Comparison of ENCODE assay signal across 13 cellular contexts in genomic region chr14:105577339-105577861, GRCh38. TPM values are rescaled to one million over a fixed set of nuclear protein-coding genes. Genes with fewer than 3 reads are reported as not detected.
DNase-seq lines count a peak whose midpoint lies in the region; ATAC-seq, FAIRE-seq and TF ChIP-seq lines count a peak whose summit lies in the region.
"Had no signal": no experiment of that assay in that cellular context is flagged by ENCODE, and none has a peak within 500 bp of the region (broad histone marks: within the 10 kb centered on the region; RNA-seq: fewer than 3 reads in every experiment).

No MANE protein-coding gene starts in this region.

- no peak overlapping the region for H3K4me3 Mint-ChIP-seq in Calu3 (ENCODE audit: low read depth, unreplicated experiment)

- no peak for TF ChIP-seq CTCF in Calu3 (IDR thresholded peaks at IDR 0.05; ENCODE audit: unreplicated experiment)
- TF ChIP-seq CTCF in SU-DHL-6 (IDR thresholded peaks at IDR 0.05; ENCODE audit: insufficient read depth, low read length, poor library complexity, severe bottlenecking): no peak
- TF ChIP-seq CTCF in HepG2 (CRISPR knock-in tag; IDR thresholded peaks at IDR 0.05): no peak

- WGBS in HepG2 (ENCODE audit: low lambda C conversion rate): 29% methylated on average over 13 of the region's 14 CpGs

- TF ChIP-seq EP300 in HepG2 (IDR thresholded peaks at IDR 0.05; ENCODE audit: low read depth in 2 of 2, low read length in 2 of 2) (no peak), HepG2 (CRISPR knock-in tag; IDR thresholded peaks at IDR 0.05; ENCODE audit: borderline replicate concordance) (no peak)

- intact Hi-C loops in Calu3 (cut with micrococcal nuclease; ENCODE audit: unreplicated experiment): no loop called here
- intact Hi-C loops in HepG2 (cut with micrococcal nuclease; ENCODE audit: unreplicated experiment): no loop called here

- H3K9ac ChIP-seq in SU-DHL-6 (ENCODE audit: low read length) (peak overlapping the region; percentile 77), HepG2 (ENCODE audit: insufficient read depth, low read depth, low read length) (no peak overlapping the region)
- H3K9ac ChIP-seq: GM23248 had no signal

- in situ Hi-C loops in HepG2 (cut with HindIII; ENCODE audit: extremely low pct_ligation_motif_present, low pct_unique_long_range_greater_than_20kb): no loop called here

- H3K27me3 Mint-ChIP-seq in Calu3 (ENCODE audit: unreplicated experiment): peaks cover 44% of the 10 kb centered on the region

- no peak for TF ChIP-seq RAD21 in HepG2 (CRISPR knock-in tag; IDR thresholded peaks at IDR 0.05)

- peak; percentile 12; the same call in 1 of the 3 replicates for ATAC-seq in HepG2
- no peak for ATAC-seq in GM19397 (IDR thresholded peaks at IDR 0.05; ENCODE audit: unreplicated experiment)
- ATAC-seq: foreskin keratinocyte had no signal

- peak overlapping the region; percentile 15 for H3K27ac Mint-ChIP-seq in Calu3 (ENCODE audit: unreplicated experiment)

- H3K4me3 ChIP-seq in SU-DHL-6 (ENCODE audit: insufficient read depth, low read length, poor library complexity, severe bottlenecking): no peak overlapping the region
- H3K4me3 ChIP-seq in HepG2 (replicated peaks in 1 of 3; ENCODE audit: insufficient read depth in 1 of 3, low read depth in 2 of 3, low read length in 3 of 3): no peak overlapping the region
- H3K4me3 ChIP-seq: GM23248 had no signal

- peaks cover 35% of the 10 kb centered on the region for H3F3A ChIP-seq in SU-DHL-6 (ENCODE audit: insufficient read depth)

- H3K36me3 ChIP-seq in SU-DHL-6 (ENCODE audit: low read length) (no peaks in the 10 kb centered on the region), HepG2 (replicated peaks in 1 of 2; ENCODE audit: control insufficient read depth in 1 of 2, insufficient read depth in 2 of 2, low read length in 2 of 2) (no peaks in the 10 kb centered on the region)

- H3K9me2 ChIP-seq in SU-DHL-6 (replicated peaks; ENCODE audit: insufficient read depth, low read length): no peaks in the 10 kb centered on the region

- no peaks in the 10 kb centered on the region for H3K9me3 ChIP-seq in SU-DHL-6 (ENCODE audit: insufficient read depth, low read length)
- no peaks in the 10 kb centered on the region for H3K9me3 ChIP-seq in HepG2 (ENCODE audit: low read length)

- no peak for DNase-seq in Calu3
- no peak for DNase-seq in HepG2 (ENCODE audit: low spot score)
- DNase-seq in anterior cingulate cortex (lab: John Stamatoyannopoulos, UW): no peak
- no peak for DNase-seq in HT-29 (ENCODE audit: low spot score)
- DNase-seq in SKM-1 treated with dmso at 0.1 percent for 144 hours (lab: John Stamatoyannopoulos, UW; ENCODE audit: unreplicated experiment): no peak
- DNase-seq: activated CD4-positive, alpha-beta T cell treated with anti-CD3 and anti-CD28 coated beads for 48 hours; central memory CD4-positive, alpha-beta T cell; foreskin keratinocyte; GM23248; NCI-H774 had no signal

- H3K27ac ChIP-seq in SU-DHL-6 (ENCODE audit: low read depth, low read length): peak overlapping the region; percentile 100
- no peak overlapping the region for H3K27ac ChIP-seq in HepG2 (ENCODE audit: extremely low read length, insufficient read depth, low read length)
- H3K27ac ChIP-seq: foreskin keratinocyte, GM23248 had no signal

- peaks cover 19% of the 10 kb centered on the region for H3K9me3 Mint-ChIP-seq in Calu3 (ENCODE audit: low read depth, unreplicated experiment)

- H2AFZ ChIP-seq in SU-DHL-6 (ENCODE audit: low read depth, low read length, severe bottlenecking): no peak overlapping the region
- H2AFZ ChIP-seq in HepG2 (ENCODE audit: low read length): no peak overlapping the region
- H2AFZ ChIP-seq: GM23248 had no signal

- H3K4me2 ChIP-seq in SU-DHL-6 (ENCODE audit: low read depth, low read length, poor library complexity, severe bottlenecking): peak overlapping the region; percentile 64
- H3K4me2 ChIP-seq in HepG2 (ENCODE audit: low read depth, low read length): no peak overlapping the region

- no peak for FAIRE-seq in HepG2 (lab: Jason Lieb, UNC)

- H3K27me3 ChIP-seq in SU-DHL-6 (ENCODE audit: low read length): no peaks in the 10 kb centered on the region
- no peaks in the 10 kb centered on the region; a peak in 1 of 5 replicates for H3K27me3 ChIP-seq in HepG2 (ENCODE audit: control insufficient read depth in 1 of 2, insufficient read depth in 2 of 2, low read length in 2 of 2)
- H3K27me3 ChIP-seq: foreskin keratinocyte had no signal

- BruUV-seq in Calu3 (replicated peaks; lab: Mats Ljungman, UMichigan): no TSS peak
- no TSS peak for BruUV-seq in HepG2 (replicated peaks; lab: Mats Ljungman, UMichigan)

- POLR2A ChIA-PET in HepG2 (lab: Yijun Ruan, JAX): no interaction called here

- no peaks in the 10 kb centered on the region for H3K36me3 Mint-ChIP-seq in Calu3 (ENCODE audit: insufficient read depth, unreplicated experiment)

- TF ChIP-seq POLR2A in GM19099 (IDR thresholded peaks at IDR 0.05; ENCODE audit: extremely low read depth, insufficient read length, low read depth) (peak; percentile 33), HepG2 (IDR thresholded peaks at IDR 0.05; ENCODE audit: insufficient read depth in 1 of 2, low read depth in 2 of 2, low read length in 2 of 2) (no peak)

- H3K4me1 Mint-ChIP-seq in Calu3 (ENCODE audit: low read depth, unreplicated experiment): peaks cover 8% of the 10 kb centered on the region

- CTCF ChIA-PET in Calu3 (lab: Charles Lee) (no interaction called here), HepG2 (lab: Yijun Ruan, JAX; ENCODE audit: low intra/inter-chr PET ratio, low total read pairs) (no interaction called here)

- H3K79me2 ChIP-seq in SU-DHL-6 (ENCODE audit: insufficient read depth, low read length) (no peaks in the 10 kb centered on the region; the same call in 1 of the 2 replicates), HepG2 (ENCODE audit: insufficient read depth, low read length) (no peaks in the 10 kb centered on the region)

- no peaks in the 10 kb centered on the region for H4K20me1 ChIP-seq in SU-DHL-6 (ENCODE audit: low read depth, low read length)
- H4K20me1 ChIP-seq in HepG2 (ENCODE audit: insufficient read depth, low read length): no peaks in the 10 kb centered on the region

- H3K4me1 ChIP-seq in HepG2 (ENCODE audit: insufficient read depth, low read length): no peaks in the 10 kb centered on the region
- H3K4me1 ChIP-seq: foreskin keratinocyte had no signal

TF ChIP-seq in HepG2, 621 proteins besides CTCF, POLR2A, EP300 and RAD21 (continues in another document):
- TF ChIP-seq CHD4 (IDR thresholded peaks at IDR 0.05; ENCODE audit: borderline replicate concordance, low read length): no peak
- no peak for TF ChIP-seq ATF6 (CRISPR knock-in tag; conservative IDR thresholded peaks at IDR 0.05)
- no peak for TF ChIP-seq HNF4G (IDR thresholded peaks at IDR 0.05; ENCODE audit: borderline replicate concordance, low read depth, low read length)
- TF ChIP-seq HNF4G (CRISPR knock-in tag; IDR thresholded peaks at IDR 0.05; ENCODE audit: borderline replicate concordance, low read depth): no peak
- TF ChIP-seq AGO1 (IDR thresholded peaks at IDR 0.05; ENCODE audit: low read depth, low read length, poor library complexity, severe bottlenecking): no peak
- no peak for TF ChIP-seq BHLHE40 (IDR thresholded peaks at IDR 0.05; ENCODE audit: low read length)
- TF ChIP-seq SPEN (CRISPR knock-in tag; IDR thresholded peaks at IDR 0.05; ENCODE audit: low read depth): no peak

RNA-seq across cellular contexts. Expression of gene TMEM121, which starts 51.0 kb away (rescaled TPM):
- 0.38 and 0.42 TPM in 2 replicates for total RNA-seq in Calu3 (2022)
- 10.8 and 19.0 TPM in 2 replicates for total RNA-seq in HepG2 (2016; rRNA removed; fragmentation: Illumina TruSeq; extraction: Trizol)
- 11.9 and 15.2 TPM in 2 replicates for total RNA-seq in HepG2 (2016; cell fraction: cytosol; rRNA removed; fragmentation: Illumina TruSeq; extraction: Trizol; ENCODE audit: low read depth)
- 12.1 and 17.9 TPM in 2 replicates for total RNA-seq in HepG2 (2016; cell fraction: insoluble cytoplasmic fraction; rRNA removed; fragmentation: Illumina TruSeq; extraction: Trizol)
- total RNA-seq in HepG2 (2016; cell fraction: membrane; rRNA removed; fragmentation: Illumina TruSeq; extraction: Trizol): 21.1 and 26.4 TPM in 2 replicates
- 8.8 and 9.1 TPM in 2 replicates for total RNA-seq in HepG2 (2016; cell fraction: nucleus; rRNA removed; fragmentation: Illumina TruSeq; extraction: Trizol)
- polyA plus RNA-seq in HepG2 (2011; rRNA removed): 6.6 and 10.9 TPM in 2 replicates
- polyA plus RNA-seq in HepG2 (2011; cell fraction: cytosol; rRNA removed): 11.8 and 25.5 TPM in 2 replicates
- polyA plus RNA-seq in HepG2 (2011; cell fraction: nucleus; rRNA removed): 16.5 and 16.6 TPM in 2 replicates
- polyA plus RNA-seq in HepG2 (2012): 4.0 and 4.3 TPM in 2 replicates
- polyA plus RNA-seq in HepG2 (2016; cell fraction: cytosol; fragmentation: Illumina TruSeq; extraction: Trizol; ENCODE audit: low read depth): 8.8 and 9.5 TPM in 2 replicates
- 8.7 and 9.4 TPM in 2 replicates for polyA plus RNA-seq in HepG2 (2016; cell fraction: insoluble cytoplasmic fraction; fragmentation: Illumina TruSeq; extraction: Trizol; ENCODE audit: low read depth)
- polyA plus RNA-seq in HepG2 (2016; cell fraction: membrane; fragmentation: Illumina TruSeq; extraction: Trizol; ENCODE audit: low read depth): 13.5 TPM in 2 replicates
- 12.3 and 13.5 TPM in 2 replicates for polyA plus RNA-seq in HepG2 (2016; cell fraction: nucleus; fragmentation: Illumina TruSeq; extraction: Trizol; ENCODE audit: insufficient read depth, low read depth)
- 0.82 and 39.5 TPM in 2 replicates for polyA minus RNA-seq in HepG2 (2011; rRNA and poly(A)+ RNA removed; ENCODE audit: low replicate concordance)
- 12.8 and 13.8 TPM in 2 replicates for polyA minus RNA-seq in HepG2 (2011; cell fraction: cytosol; rRNA and poly(A)+ RNA removed)
- 4.1 and 4.5 TPM in 2 replicates for polyA minus RNA-seq in HepG2 (2011; cell fraction: nucleus; rRNA and poly(A)+ RNA removed)
- total RNA-seq in HT-29 (2014; rRNA removed; shearing (Covaris generic)): 0.31 and 0.65 TPM in 2 replicates
